ENCODE assay signal across 1 cellular context in genomic region chr3:12959838-12960378, GRCh38.
TF ChIP-seq lines count a peak whose summit lies in the region.

No MANE protein-coding gene starts in this region.

TF ChIP-seq in GM23338, 12 proteins besides CTCF, POLR2A, EP300 and RAD21 (continued from another document):
- TF ChIP-seq REST (IDR thresholded peaks at IDR 0.05; ENCODE audit: unreplicated experiment), result no peak
- no peak for TF ChIP-seq EZH2 (IDR thresholded peaks at IDR 0.05; ENCODE audit: low read depth, unreplicated experiment)
- no peak for TF ChIP-seq POLR2AphosphoS5 (IDR thresholded peaks at IDR 0.05; ENCODE audit: low read depth)
- TF ChIP-seq CREB1 (CRISPR knock-in tag; IDR thresholded peaks at IDR 0.05; ENCODE audit: low read depth), result no peak
